ENCODE assay signal across 25 cellular contexts in the genomic region with DNA sequence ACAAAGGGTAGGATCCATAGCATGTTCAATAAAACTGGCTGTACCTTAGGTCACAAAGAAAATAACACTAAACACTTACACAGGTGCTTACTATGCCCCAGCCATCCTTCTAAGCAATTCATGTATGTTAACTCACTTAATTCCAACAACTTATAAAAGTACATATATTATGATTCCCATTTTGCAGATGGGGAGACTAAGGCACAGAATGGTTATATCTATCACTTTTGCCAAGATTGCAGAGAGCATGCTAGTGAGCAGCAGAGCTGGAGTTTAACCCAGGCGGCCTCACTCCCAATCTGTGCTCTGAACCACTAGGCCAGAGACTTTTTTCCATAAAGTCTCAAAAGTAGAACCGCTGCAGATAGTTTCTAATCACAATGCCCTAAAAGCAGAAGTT.
"Had no signal": no experiment of that assay in that cellular context is flagged by ENCODE, and none has a peak within 500 bp of the region (broad histone marks: within the 10 kb centered on the region; RNA-seq: fewer than 3 reads in every experiment).

No MANE protein-coding gene starts in this region.

- FAIRE-seq: endothelial cell of umbilical vein had no signal

- H3K36me3 ChIP-seq: colonic mucosa, esophagus muscularis mucosa, esophagus squamous epithelium, gastrocnemius medialis, gastroesophageal sphincter, heart left ventricle, heart right ventricle had no signal

- H3K4me3 ChIP-seq: colonic mucosa, coronary artery, dorsolateral prefrontal cortex, esophagus muscularis mucosa, esophagus squamous epithelium, gastrocnemius medialis, gastroesophageal sphincter, heart left ventricle, heart right ventricle had no signal

- H3K27ac ChIP-seq: colonic mucosa, coronary artery, dorsolateral prefrontal cortex, epithelial cell of prostate, esophagus muscularis mucosa, esophagus squamous epithelium, foreskin keratinocyte, gastrocnemius medialis, gastroesophageal sphincter, heart left ventricle, heart right ventricle had no signal

- H3K27me3 ChIP-seq: colonic mucosa, dorsolateral prefrontal cortex, esophagus muscularis mucosa, esophagus squamous epithelium, gastrocnemius medialis, gastroesophageal sphincter, heart left ventricle, heart right ventricle had no signal

- H3K9me3 ChIP-seq: colonic mucosa, esophagus squamous epithelium, gastrocnemius medialis had no signal

- H3K4me1 ChIP-seq: colonic mucosa, esophagus muscularis mucosa, esophagus squamous epithelium, foreskin keratinocyte, gastrocnemius medialis, gastroesophageal sphincter, heart left ventricle, heart right ventricle had no signal

- ATAC-seq: effector memory CD8-positive, alpha-beta T cell; esophagus mucosa; foreskin keratinocyte; gastrocnemius medialis; gastroesophageal sphincter; heart left ventricle; heart right ventricle had no signal

- DNase-seq: colonic mucosa; cortex of kidney; dermis blood vessel endothelial cell; dorsolateral prefrontal cortex; effector CD4-positive, alpha-beta T cell; effector CD8-positive, alpha-beta T cell; effector memory CD4-positive, alpha-beta T cell; effector memory CD8-positive, alpha-beta T cell; endodermal cell; erythroblast; esophagus squamous epithelium; foreskin fibroblast; foreskin keratinocyte; foreskin melanocyte; gastrocnemius medialis; glutamatergic neuron; head of caudate nucleus; heart left ventricle; heart right ventricle had no signal
